In genomic region chr10:62543981-62544380, GRCh38 we compare ENCODE assay signal across 15 cellular contexts.
DNase-seq lines count a peak whose midpoint lies in the region; TF ChIP-seq lines count a peak whose summit lies in the region.
"Had no signal": no experiment of that assay in that cellular context is flagged by ENCODE, and none has a peak within 500 bp of the region (broad histone marks: within the 10 kb centered on the region; RNA-seq: fewer than 3 reads in every experiment).

No MANE protein-coding gene starts in this region.

- H4K20me1 ChIP-seq in smooth muscle cell (ENCODE audit: low read depth): no peaks in the 10 kb centered on the region

- peak overlapping the region; percentile 20 for H3K4me2 ChIP-seq in smooth muscle cell

- peak overlapping the region; percentile 75 for H3K27ac ChIP-seq in smooth muscle cell (ENCODE audit: low read depth)
- H3K27ac ChIP-seq: C4-2B had no signal

- H3K79me2 ChIP-seq in smooth muscle cell (ENCODE audit: low read depth): no peaks in the 10 kb centered on the region

- DNase-seq in H4 (ENCODE audit: low spot score) (peak; percentile 72), MV-4-11 (lab: John Stamatoyannopoulos, UW) (peak; percentile 12), left kidney (ENCODE audit: low read depth, low spot score) (peak; percentile 60), smooth muscle cell (lab: John Stamatoyannopoulos, UW; ENCODE audit: unreplicated experiment) (no peak), globus pallidus (ENCODE audit: low spot score) (no peak), NCI-H2107 (lab: John Stamatoyannopoulos, UW) (no peak)
- DNase-seq in central memory CD4-positive, alpha-beta T cell: no peak
- DNase-seq: ACHN; Calu3; CD4-positive, alpha-beta memory T cell; DMS79 treated with DMSO at 0.1 percent for 48 hours; GOT3; H9 had no signal

- H3K9me3 ChIP-seq in smooth muscle cell (replicated peaks; ENCODE audit: low read depth): no peaks in the 10 kb centered on the region

- peaks cover 8% of the 10 kb centered on the region for H3F3A ChIP-seq in smooth muscle cell (ENCODE audit: low read depth)

- H3K4me3 ChIP-seq in smooth muscle cell: no peak overlapping the region
- H3K4me3 ChIP-seq: GM12878 had no signal

- no peak overlapping the region for H3K9ac ChIP-seq in smooth muscle cell (ENCODE audit: low read depth)

- H3K36me3 ChIP-seq in smooth muscle cell (ENCODE audit: low read depth): no peaks in the 10 kb centered on the region

- TF ChIP-seq CTCF in smooth muscle cell (IDR thresholded peaks at IDR 0.05; ENCODE audit: borderline replicate concordance, insufficient read depth, poor library complexity, severe bottlenecking): no peak

- H2AFZ ChIP-seq in smooth muscle cell (ENCODE audit: low read depth): no peak overlapping the region

- WGBS in smooth muscle cell (ENCODE audit: low lambda C conversion rate): 18% methylated on average over 3 of the region's 3 CpGs

- peaks cover 14% of the 10 kb centered on the region for H3K4me1 ChIP-seq in smooth muscle cell (ENCODE audit: low read depth)

- no peaks in the 10 kb centered on the region for H3K27me3 ChIP-seq in smooth muscle cell (ENCODE audit: low read depth)

Comparison
In these comparisons a context has a peak if more than half of its experiments do, and no peak if none do; other contexts are left out.
1. DNase-seq: peak in H4 (single experiment), MV-4-11 (single experiment) and left kidney (single experiment); none in smooth muscle cell (single experiment), globus pallidus (single experiment), NCI-H2107 (single experiment) and central memory CD4-positive, alpha-beta T cell (single experiment).